24 cellular contexts compared by ENCODE assay signal in genomic region chr18:78661316-78661715, GRCh38.
DNase-seq lines count a peak whose midpoint lies in the region; ATAC-seq and TF ChIP-seq lines count a peak whose summit lies in the region.
"Had no signal": no experiment of that assay in that cellular context is flagged by ENCODE, and none has a peak within 500 bp of the region (broad histone marks: within the 10 kb centered on the region; RNA-seq: fewer than 3 reads in every experiment).

No MANE protein-coding gene starts in this region.

- no peak overlapping the region for H2BK5ac ChIP-seq in neuronal stem cell (ENCODE audit: low read length)

- H3K4me1 Mint-ChIP-seq in chondrocyte (ENCODE audit: low read depth) = no peaks in the 10 kb centered on the region
- H3K4me1 Mint-ChIP-seq: CD14-positive monocyte; CD4-positive, alpha-beta memory T cell; CD4-positive, CD25-positive, alpha-beta regulatory T cell; CD8-positive, alpha-beta memory T cell had no signal

- H3K27ac ChIP-seq in RWPE2 (ENCODE audit: poor library complexity, severe bottlenecking) (no peak overlapping the region), neuronal stem cell (replicated peaks; ENCODE audit: low read length) (no peak overlapping the region)
- H3K27ac ChIP-seq: BLaER1 had no signal

- no peak overlapping the region for H3K23ac ChIP-seq in neuronal stem cell (ENCODE audit: low read depth, low read length, poor library complexity)

- H3K4me3 ChIP-seq in RWPE2 (ENCODE audit: severe bottlenecking) (no peak overlapping the region), neuronal stem cell (ENCODE audit: low read length in 2 of 2) (no peak overlapping the region)
- H3K4me3 ChIP-seq: BLaER1, GM12878 had no signal

- H2BK15ac ChIP-seq in neuronal stem cell (ENCODE audit: low read length) = no peak overlapping the region

- H3K4me2 ChIP-seq in neuronal stem cell (ENCODE audit: insufficient read depth, low read length, poor library complexity, severe bottlenecking) = no peak overlapping the region
- H3K4me2 ChIP-seq: BLaER1 had no signal

- H2BK120ac ChIP-seq in neuronal stem cell (ENCODE audit: low read depth, low read length) = no peak overlapping the region

- no peaks in the 10 kb centered on the region for H3K36me3 Mint-ChIP-seq in chondrocyte (ENCODE audit: low read depth)
- H3K36me3 Mint-ChIP-seq: CD14-positive monocyte; CD4-positive, alpha-beta memory T cell; CD4-positive, CD25-positive, alpha-beta regulatory T cell; CD8-positive, alpha-beta memory T cell had no signal

- H3K27me3 Mint-ChIP-seq in chondrocyte (ENCODE audit: low read depth) = no peaks in the 10 kb centered on the region
- H3K27me3 Mint-ChIP-seq: CD4-positive, CD25-positive, alpha-beta regulatory T cell had no signal

- no peak overlapping the region for H2BK12ac ChIP-seq in neuronal stem cell (ENCODE audit: low read length)

- H3K4ac ChIP-seq in neuronal stem cell (ENCODE audit: low read length) = no peak overlapping the region

- H3K4me1 ChIP-seq in RWPE2 (ENCODE audit: insufficient read depth, poor library complexity, severe bottlenecking) (no peaks in the 10 kb centered on the region), neuronal stem cell (ENCODE audit: control insufficient read depth in 2 of 2, insufficient read depth in 1 of 2, low read depth in 1 of 2, low read length in 2 of 2) (no peaks in the 10 kb centered on the region)
- H3K4me1 ChIP-seq: BE2C, BLaER1 had no signal

- H3K36me3 ChIP-seq in RWPE2 (ENCODE audit: low read depth) (no peaks in the 10 kb centered on the region), neuronal stem cell (replicated peaks in 1 of 2; ENCODE audit: control insufficient read depth in 2 of 2, insufficient read depth in 2 of 2, low read length in 2 of 2) (no peaks in the 10 kb centered on the region)
- H3K36me3 ChIP-seq: BE2C, BLaER1 had no signal

- H2AFZ ChIP-seq in neuronal stem cell (ENCODE audit: low read length) = no peak overlapping the region

- WGBS in neuronal stem cell (ENCODE audit: extremely low coverage in 2 of 2, insufficient read length in 2 of 2, insufficient replicate concordance in 1 of 2), 2 donors = no CpG with 5 or more reads among the region's 9 CpGs

- H3K4me3 Mint-ChIP-seq in chondrocyte (ENCODE audit: unreplicated experiment) = no peak overlapping the region
- H3K4me3 Mint-ChIP-seq: CD14-positive monocyte; CD4-positive, alpha-beta memory T cell; CD4-positive, CD25-positive, alpha-beta regulatory T cell; CD8-positive, alpha-beta memory T cell had no signal

- H3K27ac Mint-ChIP-seq in chondrocyte (ENCODE audit: unreplicated experiment) = no peak overlapping the region
- H3K27ac Mint-ChIP-seq: CD14-positive monocyte; CD4-positive, alpha-beta memory T cell; CD4-positive, CD25-positive, alpha-beta regulatory T cell had no signal

- H3K27me3 ChIP-seq in RWPE2 (ENCODE audit: insufficient read depth, poor library complexity, severe bottlenecking) = no peaks in the 10 kb centered on the region
- no peaks in the 10 kb centered on the region for H3K27me3 ChIP-seq in neuronal stem cell (ENCODE audit: control insufficient read depth in 3 of 3, insufficient read depth in 3 of 3, low read depth in 1 of 3, low read length in 3 of 3)
- H3K27me3 ChIP-seq: BLaER1 had no signal

- no peak overlapping the region for H3K14ac ChIP-seq in neuronal stem cell (ENCODE audit: low read length)

- DNase-seq in RWPE2 (ENCODE audit: low spot score) (peak; percentile 22), chondrocyte (ENCODE audit: low spot score) (peak; percentile 80), neuronal stem cell (ENCODE audit: low spot score) (no peak), NCI-H1436 treated with DMSO at 0.1 percent for 48 hours (lab: John Stamatoyannopoulos, UW) (no peak), NCI-H128 (lab: John Stamatoyannopoulos, UW; ENCODE audit: unreplicated experiment) (no peak)
- DNase-seq: 8988T; ACHN; BE2C; C1 segment of cervical spinal cord; CD4-positive, alpha-beta memory T cell; CD4-positive, CD25-positive, alpha-beta regulatory T cell; CD8-positive, alpha-beta memory T cell; COR-L47; DMS 273 treated with DMSO at 0.1 percent for 48 hours; DMS153; DMS53; DMS79; DND-41; EL; GDM1 had no signal

- H4K91ac ChIP-seq in neuronal stem cell (ENCODE audit: low read depth, low read length, poor library complexity) = no peak overlapping the region

- H2AK5ac ChIP-seq in neuronal stem cell (ENCODE audit: low read depth, low read length) = peak overlapping the region; percentile 26

- peaks cover 16% of the 10 kb centered on the region for H3K9me3 Mint-ChIP-seq in chondrocyte (ENCODE audit: low read depth)

- H3K18ac ChIP-seq in neuronal stem cell (ENCODE audit: low read length) = no peak overlapping the region

- no peak overlapping the region for H4K8ac ChIP-seq in neuronal stem cell (ENCODE audit: low read depth, low read length)

- peaks cover 2% of the 10 kb centered on the region for H3K9me3 ChIP-seq in RWPE2 (ENCODE audit: severe bottlenecking)
- H3K9me3 ChIP-seq in neuronal stem cell (replicated peaks in 1 of 2; ENCODE audit: control insufficient read depth in 2 of 2, insufficient read depth in 1 of 2, low read depth in 1 of 2, low read length in 2 of 2) = peaks cover 0 to 1% of the 10 kb centered on the region in 2 donors
- H3K9me3 ChIP-seq: BE2C had no signal

- peak overlapping the region; percentile 22 for H3K9ac ChIP-seq in neuronal stem cell (ENCODE audit: low read depth, low read length, poor library complexity)
- H3K9ac ChIP-seq: BLaER1 had no signal

- ATAC-seq in RWPE2 (ENCODE audit: low read depth) = no peak
- no peak for ATAC-seq in GM18858 (IDR thresholded peaks at IDR 0.05; ENCODE audit: unreplicated experiment)
- ATAC-seq: GM12878 had no signal

- TF ChIP-seq CTCF in RWPE2 (IDR thresholded peaks at IDR 0.05; ENCODE audit: poor library complexity, severe bottlenecking) = no peak
- TF ChIP-seq CTCF in chondrocyte (IDR thresholded peaks at IDR 0.05) = no peak

- H3K79me1 ChIP-seq in neuronal stem cell (ENCODE audit: low read depth, low read length) = peaks cover 3% of the 10 kb centered on the region

Comparison
In these comparisons a context has a peak if more than half of its experiments do, and no peak if none do; other contexts are left out.
1. DNase-seq: peak in RWPE2 (single experiment) and chondrocyte (single experiment); none in neuronal stem cell (single experiment), NCI-H1436 treated with DMSO at 0.1 percent for 48 hours (single experiment) and NCI-H128 (single experiment).